In genomic region chr17:16453493-16453851, GRCh38 we compare ENCODE assay signal across 12 cellular contexts. TPM values are rescaled to one million over a fixed set of nuclear protein-coding genes. Genes with fewer than 3 reads are reported as not detected.
DNase-seq lines count a peak whose midpoint lies in the region; ATAC-seq and TF ChIP-seq lines count a peak whose summit lies in the region.
"Had no signal": no experiment of that assay in that cellular context is flagged by ENCODE, and none has a peak within 500 bp of the region (broad histone marks: within the 10 kb centered on the region; RNA-seq: fewer than 3 reads in every experiment).

No MANE protein-coding gene starts in this region.

- DNase-seq in stimulated activated naive CD8-positive, alpha-beta T cell treated with anti-CD3 and anti-CD28 coated beads, Interleukin-15, amount 100 ng/mL, for 72 hours, result no peak
- no peak for DNase-seq in stimulated activated naive CD8-positive, alpha-beta T cell treated with anti-CD3 and anti-CD28 coated beads, Interleukin-15, Interleukin-2, amounts not matched to agents 100 U/mL and 50 U/mL, for 24 hours
- no peak for DNase-seq in hepatocyte (ENCODE audit: low spot score)
- DNase-seq in NCI-H2081 treated with DMSO at 0.1 percent for 48 hours (lab: John Stamatoyannopoulos, UW), result no peak
- DNase-seq in mucosa of descending colon, result no peak
- DNase-seq in OCI-M1 (lab: John Stamatoyannopoulos, UW), result no peak
- DNase-seq: esophagus squamous epithelium had no signal

- H3K27ac ChIP-seq in VCaP (0 out of 2 replicates have a peak overlapping the region, but pooled peaks have one; percentile 8), hepatocyte (peak overlapping the region; percentile 39)
- H3K27ac ChIP-seq: esophagus squamous epithelium, prostate gland, stomach had no signal

- no peak overlapping the region for H3K4me3 ChIP-seq in hepatocyte
- no peak overlapping the region for H3K4me3 ChIP-seq in mucosa of descending colon
- H3K4me3 ChIP-seq: esophagus squamous epithelium, K562, prostate gland, stomach had no signal

- WGBS in hepatocyte (ENCODE audit: low lambda C conversion rate, missing lambda C conversion rate), result 93% methylated on average over 4 of the region's 4 CpGs

- peak overlapping the region in 1 of 2 donors; percentile 80 for H3K27ac Mint-ChIP-seq in stimulated activated naive CD8-positive, alpha-beta T cell treated with anti-CD3 and anti-CD28 coated beads, Interleukin-15, amount 100 ng/mL, for 72 hours

- H3K27me3 Mint-ChIP-seq in stimulated activated naive CD8-positive, alpha-beta T cell treated with anti-CD3 and anti-CD28 coated beads, Interleukin-15, amount 100 ng/mL, for 72 hours, result no peaks in the 10 kb centered on the region

- H3K4me3 Mint-ChIP-seq in stimulated activated naive CD8-positive, alpha-beta T cell treated with anti-CD3 and anti-CD28 coated beads, Interleukin-15, amount 100 ng/mL, for 72 hours, result no peak overlapping the region

- H2AFZ ChIP-seq in hepatocyte, result no peak overlapping the region

- H3K27me3 ChIP-seq in hepatocyte, result no peaks in the 10 kb centered on the region
- H3K27me3 ChIP-seq: esophagus squamous epithelium, stomach had no signal

- H3K4me2 ChIP-seq in hepatocyte, result no peak overlapping the region

- H4K20me1 ChIP-seq in hepatocyte (ENCODE audit: insufficient read depth, poor library complexity, severe bottlenecking), result no peaks in the 10 kb centered on the region

- no peaks in the 10 kb centered on the region for H3K79me2 ChIP-seq in hepatocyte

- TF ChIP-seq CTCF in VCaP (conservative IDR thresholded peaks at IDR 0.05) (peak; percentile 54), hepatocyte (IDR thresholded peaks at IDR 0.05; ENCODE audit: poor library complexity) (no peak), mucosa of descending colon (IDR thresholded peaks at IDR 0.05) (no peak)

- H3K9me3 ChIP-seq in hepatocyte (ENCODE audit: low read depth) (no peaks in the 10 kb centered on the region), mucosa of descending colon (no peaks in the 10 kb centered on the region)
- H3K9me3 ChIP-seq: esophagus squamous epithelium, prostate gland, stomach had no signal

- peak; percentile 3 for ATAC-seq in stimulated activated naive CD8-positive, alpha-beta T cell treated with anti-CD3 and anti-CD28 coated beads, Interleukin-15, amount 100 ng/mL, for 72 hours
- no peak for ATAC-seq in stimulated activated naive CD8-positive, alpha-beta T cell treated with anti-CD3 and anti-CD28 coated beads, Interleukin-15, Interleukin-2, amounts not matched to agents 100 U/mL and 50 U/mL, for 24 hours
- ATAC-seq in mucosa of descending colon, result no peak
- ATAC-seq in HG02623 (IDR thresholded peaks at IDR 0.05; ENCODE audit: unreplicated experiment), result no peak

- H3K36me3 ChIP-seq in hepatocyte (replicated peaks; ENCODE audit: insufficient read depth, low read depth), result no peaks in the 10 kb centered on the region
- H3K36me3 ChIP-seq in mucosa of descending colon (ENCODE audit: low read depth), result no peaks in the 10 kb centered on the region
- H3K36me3 ChIP-seq: prostate gland had no signal

- H3K4me1 Mint-ChIP-seq in stimulated activated naive CD8-positive, alpha-beta T cell treated with anti-CD3 and anti-CD28 coated beads, Interleukin-15, amount 100 ng/mL, for 72 hours, result peaks cover 44% of the 10 kb centered on the region

- H3K9me2 ChIP-seq in hepatocyte (replicated peaks; ENCODE audit: insufficient read depth), result no peaks in the 10 kb centered on the region

- intact Hi-C loops in mucosa of descending colon (cut with DNase I, micrococcal nuclease), result loop anchor here in 1 of 2 donors (5.0 kb wide), 1 partner anchor 69 kb away; no protein-coding TSS in a partner anchor

- H3K4me1 ChIP-seq in hepatocyte (ENCODE audit: insufficient read depth), result peaks cover 4% of the 10 kb centered on the region
- H3K4me1 ChIP-seq in mucosa of descending colon (ENCODE audit: low read depth), result no peaks in the 10 kb centered on the region
- H3K4me1 ChIP-seq: prostate gland had no signal

- no peaks in the 10 kb centered on the region for H3K9me3 Mint-ChIP-seq in stimulated activated naive CD8-positive, alpha-beta T cell treated with anti-CD3 and anti-CD28 coated beads, Interleukin-15, amount 100 ng/mL, for 72 hours

RNA-seq across cellular contexts. Expression of gene TRPV2, which starts 38.1 kb away (rescaled TPM):
- total RNA-seq in hepatocyte (1.8 and 7.7 TPM in 2 replicates), mucosa of descending colon (10 to 100 TPM in 2 of 3 donors, 1 to 10 TPM in 1; 4.8 to 15.2 (median 13.3) TPM)
- polyA plus RNA-seq in hepatocyte, result 10.1 and 15.2 TPM in 2 replicates

RNA-seq across cellular contexts. Expression of gene LRRC75A, which starts 38.5 kb away (rescaled TPM):
- total RNA-seq in hepatocyte (15.0 and 18.0 TPM in 2 replicates), mucosa of descending colon (10 to 100 TPM; 37.1 to 85.7 (median 52.6) TPM)
- polyA plus RNA-seq in hepatocyte, result 7.7 and 10.7 TPM in 2 replicates
